In the genomic region with DNA sequence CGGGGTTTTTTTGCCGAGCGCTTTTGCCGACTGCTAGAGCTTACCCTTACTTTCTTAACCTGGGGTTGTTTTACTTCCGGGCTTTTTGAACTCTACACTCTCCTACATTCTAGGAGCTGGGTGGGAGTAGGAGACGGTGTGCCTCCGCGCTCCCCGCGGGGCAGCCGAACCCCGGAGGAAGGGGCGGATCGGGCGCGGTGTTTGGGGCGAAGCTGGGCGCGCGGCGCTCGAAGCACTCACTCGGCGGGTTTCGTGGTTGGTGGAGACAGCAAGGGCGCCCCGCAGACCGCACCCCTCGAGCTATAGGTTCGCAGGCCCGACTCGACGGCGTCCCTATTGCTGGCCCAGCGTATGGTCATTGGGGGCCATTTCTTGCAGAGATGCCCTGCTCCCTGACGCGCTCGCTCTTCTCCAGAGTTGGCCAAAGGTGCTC, we compare ENCODE assay signal across 1 cellular context.
TF ChIP-seq lines count a peak whose summit lies in the region.

No MANE protein-coding gene starts in this region.

TF ChIP-seq in SK-N-SH treated with all-trans-retinoic acid at 6 μM for 48 hours, 23 proteins besides CTCF, POLR2A, EP300 and RAD21 (continued from another document):
- TF ChIP-seq, protein P1, sequence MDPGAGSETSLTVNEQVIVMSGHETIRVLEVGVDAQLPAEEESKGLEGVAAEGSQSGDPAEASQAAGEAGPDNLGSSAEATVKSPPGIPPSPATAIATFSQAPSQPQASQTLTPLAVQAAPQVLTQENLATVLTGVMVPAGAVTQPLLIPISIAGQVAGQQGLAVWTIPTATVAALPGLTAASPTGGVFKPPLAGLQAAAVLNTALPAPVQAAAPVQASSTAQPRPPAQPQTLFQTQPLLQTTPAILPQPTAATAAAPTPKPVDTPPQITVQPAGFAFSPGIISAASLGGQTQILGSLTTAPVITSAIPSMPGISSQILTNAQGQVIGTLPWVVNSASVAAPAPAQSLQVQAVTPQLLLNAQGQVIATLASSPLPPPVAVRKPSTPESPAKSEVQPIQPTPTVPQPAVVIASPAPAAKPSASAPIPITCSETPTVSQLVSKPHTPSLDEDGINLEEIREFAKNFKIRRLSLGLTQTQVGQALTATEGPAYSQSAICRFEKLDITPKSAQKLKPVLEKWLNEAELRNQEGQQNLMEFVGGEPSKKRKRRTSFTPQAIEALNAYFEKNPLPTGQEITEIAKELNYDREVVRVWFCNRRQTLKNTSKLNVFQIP (CRISPR knock-in tag; IDR thresholded peaks at IDR 0.05; ENCODE audit: borderline replicate concordance, low read depth) = no peak
- TF ChIP-seq BACH2 (CRISPR knock-in tag; IDR thresholded peaks at IDR 0.05; ENCODE audit: borderline replicate concordance) (no peak), ESRRG (CRISPR knock-in tag; IDR thresholded peaks at IDR 0.05) (no peak), ISL1 (CRISPR knock-in tag; IDR thresholded peaks at IDR 0.05) (no peak)
